10 cellular contexts compared by ENCODE assay signal in the genomic region with DNA sequence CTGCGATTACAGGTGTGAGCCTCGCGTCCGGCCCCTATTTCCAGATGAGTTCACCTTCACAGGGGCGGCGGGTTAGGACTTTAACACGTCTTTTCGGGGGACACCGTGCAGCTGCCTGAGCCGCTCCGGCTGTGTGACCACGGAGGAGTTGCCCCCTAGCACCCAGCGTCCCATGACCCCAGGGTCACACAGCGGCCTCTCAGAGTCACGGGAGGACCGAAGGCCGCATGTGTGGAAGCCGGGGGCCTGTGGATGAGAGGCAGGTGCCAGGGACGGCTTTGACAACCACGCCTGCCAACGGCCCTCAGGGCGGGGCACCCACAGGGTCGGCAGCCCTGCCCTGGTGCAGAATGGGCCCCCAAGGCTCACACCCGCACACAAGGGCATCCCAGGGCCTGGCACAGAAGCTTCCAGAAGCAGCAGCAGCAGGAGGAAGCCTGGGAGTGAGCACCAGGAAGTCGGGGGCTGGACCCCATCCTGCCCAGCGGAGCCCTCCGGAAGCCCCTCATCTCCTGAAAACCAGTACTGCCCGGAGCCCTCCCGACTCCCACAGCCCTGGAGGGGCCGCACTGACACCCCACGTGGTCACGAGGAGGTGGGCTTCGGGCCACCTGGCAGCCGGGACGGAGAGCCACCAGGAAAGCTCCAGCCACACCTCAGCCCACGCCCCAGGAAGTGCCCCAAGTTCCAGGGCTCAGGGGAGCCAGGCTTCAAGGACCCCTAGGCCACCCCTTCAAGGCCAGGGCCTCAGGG. TPM values are rescaled to one million over a fixed set of nuclear protein-coding genes. Genes with fewer than 3 reads are reported as not detected.
A peak's percentile ranks its signal among the peaks of the same experiment; 100 is the strongest.
DNase-seq lines count a peak whose midpoint lies in the region; ATAC-seq, FAIRE-seq and TF ChIP-seq lines count a peak whose summit lies in the region.
"Had no signal": no experiment of that assay in that cellular context is flagged by ENCODE, and none has a peak within 500 bp of the region (broad histone marks: within the 10 kb centered on the region; RNA-seq: fewer than 3 reads in every experiment).

No MANE protein-coding gene starts in this region.

- intact Hi-C loops in activated CD4-positive, alpha-beta T cell treated with anti-CD3 and anti-CD28 coated beads for 36 hours (cut with DNase I, micrococcal nuclease) = loop anchor here (1.0 to 5.0 kb wide), 10 partner anchors 11 to 1021 kb away; partner anchors contain the start of genes COX19 (in 1 of the 2), GPR146 (in 1 of the 2) and MAFK (in 1 of the 2)
- intact Hi-C loops in kidney (cut with DNase I) = no loop called here

- H3K4me1 ChIP-seq in kidney (ENCODE audit: control insufficient read depth in 1 of 2, insufficient read depth in 1 of 2, low read depth in 1 of 2, low read length in 2 of 2) = peaks cover 0 to 5% of the 10 kb centered on the region in 2 donors
- H3K4me1 ChIP-seq: neural progenitor cell had no signal

- no peaks in the 10 kb centered on the region for H3K36me3 Mint-ChIP-seq in activated CD4-positive, alpha-beta T cell treated with anti-CD3 and anti-CD28 coated beads for 36 hours (ENCODE audit: low read depth)
- peaks cover 2% of the 10 kb centered on the region in 2 donors for H3K36me3 Mint-ChIP-seq in activated T-cell treated with anti-CD3 and anti-CD28 coated beads, Interleukin-2, amount 50 U/mL, for 72 hours (ENCODE audit: insufficient read depth in 2 of 2)
- H3K36me3 Mint-ChIP-seq in stimulated activated naive B cell treated with anti-CD40 and anti-IgM and Interleukin-4, amounts not matched to agents 10 μg/mL and 1 μg/mL and 100 μg/mL, for 72 hours = peaks cover 18 to 38% of the 10 kb centered on the region in 2 donors
- H3K36me3 Mint-ChIP-seq: neural progenitor cell had no signal

- H3K27ac Mint-ChIP-seq in activated CD4-positive, alpha-beta T cell treated with anti-CD3 and anti-CD28 coated beads for 36 hours = peak overlapping the region; percentile 25
- H3K27ac Mint-ChIP-seq in activated T-cell treated with anti-CD3 and anti-CD28 coated beads, Interleukin-2, amount 50 U/mL, for 72 hours = no peak overlapping the region
- peak overlapping the region; percentile 89 for H3K27ac Mint-ChIP-seq in stimulated activated naive B cell treated with anti-CD40 and anti-IgM and Interleukin-4, amounts not matched to agents 10 μg/mL and 1 μg/mL and 100 μg/mL, for 72 hours

- POLR2A ChIA-PET in activated CD4-positive, alpha-beta T cell treated with anti-CD3 and anti-CD28 coated beads for 36 hours (lab: Charles Lee) = interaction anchor here (0.6 kb wide), 1 partner anchor 36 kb away, joined by 3 read pairs; no protein-coding TSS in a partner anchor

- no peak overlapping the region for H3K9ac ChIP-seq in kidney (ENCODE audit: low read length in 2 of 2)
- H3K9ac ChIP-seq: neural progenitor cell had no signal

- no peaks in the 10 kb centered on the region for H3K36me3 ChIP-seq in kidney (ENCODE audit: control insufficient read depth in 1 of 2, insufficient read depth in 2 of 2, low read length in 2 of 2)
- H3K36me3 ChIP-seq: neural progenitor cell had no signal

- H3K27ac ChIP-seq in kidney (ENCODE audit: low read depth in 2 of 2, low read length in 2 of 2) = no peak overlapping the region
- H3K27ac ChIP-seq: neural progenitor cell had no signal

- no peak for FAIRE-seq in kidney (lab: Jason Lieb, UNC)
- FAIRE-seq: A204.1 had no signal

- H3K27me3 Mint-ChIP-seq in activated CD4-positive, alpha-beta T cell treated with anti-CD3 and anti-CD28 coated beads for 36 hours = no peaks in the 10 kb centered on the region
- H3K27me3 Mint-ChIP-seq in activated T-cell treated with anti-CD3 and anti-CD28 coated beads, Interleukin-2, amount 50 U/mL, for 72 hours (ENCODE audit: low read depth) = no peaks in the 10 kb centered on the region
- no peaks in the 10 kb centered on the region for H3K27me3 Mint-ChIP-seq in stimulated activated naive B cell treated with anti-CD40 and anti-IgM and Interleukin-4, amounts not matched to agents 10 μg/mL and 1 μg/mL and 100 μg/mL, for 72 hours

- peaks cover 38% of the 10 kb centered on the region for H3K4me1 Mint-ChIP-seq in activated CD4-positive, alpha-beta T cell treated with anti-CD3 and anti-CD28 coated beads for 36 hours
- peaks cover 44% of the 10 kb centered on the region for H3K4me1 Mint-ChIP-seq in activated T-cell treated with anti-CD3 and anti-CD28 coated beads, Interleukin-2, amount 50 U/mL, for 72 hours (ENCODE audit: low read depth)
- H3K4me1 Mint-ChIP-seq in stimulated activated naive B cell treated with anti-CD40 and anti-IgM and Interleukin-4, amounts not matched to agents 10 μg/mL and 1 μg/mL and 100 μg/mL, for 72 hours = peaks cover 34 to 54% of the 10 kb centered on the region in 2 donors

- no peaks in the 10 kb centered on the region for H3K9me3 Mint-ChIP-seq in activated CD4-positive, alpha-beta T cell treated with anti-CD3 and anti-CD28 coated beads for 36 hours (ENCODE audit: low read depth)
- no peaks in the 10 kb centered on the region for H3K9me3 Mint-ChIP-seq in activated T-cell treated with anti-CD3 and anti-CD28 coated beads, Interleukin-2, amount 50 U/mL, for 72 hours
- no peaks in the 10 kb centered on the region for H3K9me3 Mint-ChIP-seq in stimulated activated naive B cell treated with anti-CD40 and anti-IgM and Interleukin-4, amounts not matched to agents 10 μg/mL and 1 μg/mL and 100 μg/mL, for 72 hours
- H3K9me3 Mint-ChIP-seq: neural progenitor cell had no signal

- no peak for ATAC-seq in activated CD4-positive, alpha-beta T cell treated with anti-CD3 and anti-CD28 coated beads for 36 hours
- no peak for ATAC-seq in activated T-cell treated with anti-CD3 and anti-CD28 coated beads, Interleukin-2, amount 50 U/mL, for 72 hours (replicated peaks in 1 of 2)
- ATAC-seq in stimulated activated naive B cell treated with anti-CD40 and anti-IgM and Interleukin-4, amounts not matched to agents 10 μg/mL and 1 μg/mL and 100 μg/mL, for 72 hours (replicated peaks) = no peak
- no peak for ATAC-seq in GM21381 (IDR thresholded peaks at IDR 0.05; ENCODE audit: unreplicated experiment)

- DNase-seq in activated CD4-positive, alpha-beta T cell treated with anti-CD3 and anti-CD28 coated beads for 36 hours = peak; percentile 35
- no peak for DNase-seq in activated CD4-positive, alpha-beta T cell treated with anti-CD3 and anti-CD28 coated beads, Interleukin-2, amount 50 U/mL, for 4 hours
- peak in 1 of 2 donors; percentile 5 for DNase-seq in activated T-cell treated with anti-CD3 and anti-CD28 coated beads, Interleukin-2, amount 50 U/mL, for 72 hours
- DNase-seq in kidney = peak; percentile 69
- DNase-seq in stimulated activated naive B cell treated with anti-CD40 and anti-IgM and Interleukin-4, amounts not matched to agents 10 μg/mL and 1 μg/mL and 100 μg/mL, for 72 hours = no peak
- DNase-seq in Ammon's horn (ENCODE audit: low spot score) = no peak
- no peak for DNase-seq in epidermal melanocyte (ENCODE audit: insufficient read length, low spot score)

- H3K9me3 ChIP-seq in kidney (ENCODE audit: control insufficient read depth in 1 of 2, low read length in 2 of 2) = no peaks in the 10 kb centered on the region

- CTCF ChIA-PET in activated CD4-positive, alpha-beta T cell treated with anti-CD3 and anti-CD28 coated beads for 36 hours (lab: Charles Lee) = interaction anchor here (1.0 to 1.4 kb wide), 2 partner anchors 12 to 36 kb away, joined by 3 to 4 read pairs; no protein-coding TSS in a partner anchor

- no peak overlapping the region for H3K4me3 ChIP-seq in kidney (ENCODE audit: low read length in 2 of 2)
- H3K4me3 ChIP-seq: neural progenitor cell had no signal

- no peak for TF ChIP-seq CTCF in kidney (IDR thresholded peaks at IDR 0.05; ENCODE audit: borderline replicate concordance, extremely low read depth, insufficient read depth)

- no peak overlapping the region for H3K4me3 Mint-ChIP-seq in activated CD4-positive, alpha-beta T cell treated with anti-CD3 and anti-CD28 coated beads for 36 hours
- peak overlapping the region; percentile 60 to 84 for H3K4me3 Mint-ChIP-seq in activated T-cell treated with anti-CD3 and anti-CD28 coated beads, Interleukin-2, amount 50 U/mL, for 72 hours
- peak overlapping the region; percentile 44 to 86 for H3K4me3 Mint-ChIP-seq in stimulated activated naive B cell treated with anti-CD40 and anti-IgM and Interleukin-4, amounts not matched to agents 10 μg/mL and 1 μg/mL and 100 μg/mL, for 72 hours
- H3K4me3 Mint-ChIP-seq: neural progenitor cell had no signal

RNA-seq across cellular contexts. Expression of gene ADAP1, which starts 32.7 kb away (rescaled TPM):
- total RNA-seq in activated CD4-positive, alpha-beta T cell treated with anti-CD3 and anti-CD28 coated beads for 36 hours = 10 to 100 TPM; 13.1 to 14.8 TPM
- total RNA-seq in activated T-cell treated with anti-CD3 and anti-CD28 coated beads, Interleukin-2, amount 50 U/mL, for 72 hours = 10 to 100 TPM; 11.1 to 29.4 TPM
- total RNA-seq in kidney = 48.2 TPM
- 36.4 TPM for polyA plus RNA-seq in kidney (ENCODE audit: insufficient read depth, low read depth, low replicate concordance)

RNA-seq across cellular contexts. Expression of gene GET4, which starts 45.4 kb away (rescaled TPM):
- total RNA-seq in activated CD4-positive, alpha-beta T cell treated with anti-CD3 and anti-CD28 coated beads for 36 hours = 10 to 100 TPM; 17.7 to 29.7 TPM
- 10 to 100 TPM; 33.8 to 34.9 TPM for total RNA-seq in activated T-cell treated with anti-CD3 and anti-CD28 coated beads, Interleukin-2, amount 50 U/mL, for 72 hours
- 44.8 TPM for total RNA-seq in kidney
- polyA plus RNA-seq in kidney (ENCODE audit: insufficient read depth, low read depth, low replicate concordance) = 80.8 TPM

RNA-seq across cellular contexts. Expression of gene COX19, which starts 53.6 kb away (rescaled TPM):
- total RNA-seq in activated CD4-positive, alpha-beta T cell treated with anti-CD3 and anti-CD28 coated beads for 36 hours = 10 to 100 TPM; 11.3 to 14.6 TPM
- 10 to 100 TPM; 20.8 to 28.4 TPM for total RNA-seq in activated T-cell treated with anti-CD3 and anti-CD28 coated beads, Interleukin-2, amount 50 U/mL, for 72 hours
- 14.7 TPM for total RNA-seq in kidney
- polyA plus RNA-seq in kidney (ENCODE audit: insufficient read depth, low read depth, low replicate concordance) = 4.8 TPM

Comparison
In these comparisons a context has a peak if more than half of its experiments do, and no peak if none do; other contexts are left out.
1. DNase-seq: peak in activated CD4-positive, alpha-beta T cell treated with anti-CD3 and anti-CD28 coated beads for 36 hours (single experiment) and kidney (single experiment); none in activated CD4-positive, alpha-beta T cell treated with anti-CD3 and anti-CD28 coated beads, Interleukin-2, amount 50 U/mL, for 4 hours (0 of 2), stimulated activated naive B cell treated with anti-CD40 and anti-IgM and Interleukin-4, amounts not matched to agents 10 μg/mL and 1 μg/mL and 100 μg/mL, for 72 hours (single experiment), Ammon's horn (single experiment) and epidermal melanocyte (single experiment).